8 cellular contexts compared by ENCODE assay signal in the genomic region with DNA sequence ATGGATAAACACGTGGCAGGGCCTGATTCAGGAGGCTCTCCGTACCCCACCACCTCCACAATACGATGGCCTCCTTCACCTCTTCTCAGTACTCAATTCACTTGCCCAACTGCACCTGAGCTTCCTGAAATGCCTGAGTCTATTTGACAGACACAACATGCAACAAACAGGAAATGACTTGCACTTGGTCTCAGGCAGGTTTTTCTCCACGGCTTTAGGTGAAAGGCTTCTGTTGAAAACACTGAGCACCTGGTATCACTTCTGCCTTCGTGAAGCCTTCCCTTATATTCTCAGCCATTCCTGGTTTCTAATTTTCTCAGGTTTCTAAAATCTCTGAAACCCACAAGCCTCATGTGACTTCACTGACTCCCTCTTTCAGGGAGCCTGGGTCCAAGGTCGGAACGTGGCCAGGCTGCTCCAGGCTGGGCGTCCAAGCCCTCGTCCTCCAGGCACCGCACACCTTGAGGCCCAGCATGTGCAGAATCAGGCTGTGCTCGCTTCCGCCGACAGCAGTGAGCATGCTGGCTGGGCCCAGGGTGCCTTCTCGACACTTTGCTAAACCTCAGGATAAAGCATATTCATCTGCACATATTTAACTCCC. TPM values are rescaled to one million over a fixed set of nuclear protein-coding genes. Genes with fewer than 3 reads are reported as not detected.
A peak's percentile ranks its signal among the peaks of the same experiment; 100 is the strongest.
DNase-seq lines count a peak whose midpoint lies in the region; ATAC-seq and TF ChIP-seq lines count a peak whose summit lies in the region.

No MANE protein-coding gene starts in this region.

- H3K27ac Mint-ChIP-seq in activated naive CD4-positive, alpha-beta T cell treated with anti-CD3 and anti-CD28 coated beads, Interleukin-2, amount 50 U/mL, for 24 hours: peak overlapping the region; percentile 82

- H3K9me3 Mint-ChIP-seq in activated naive CD4-positive, alpha-beta T cell treated with anti-CD3 and anti-CD28 coated beads, Interleukin-2, amount 50 U/mL, for 24 hours: no peaks in the 10 kb centered on the region

- H3K4me3 Mint-ChIP-seq in activated naive CD4-positive, alpha-beta T cell treated with anti-CD3 and anti-CD28 coated beads, Interleukin-2, amount 50 U/mL, for 24 hours: peak overlapping the region; percentile 19

- no peaks in the 10 kb centered on the region for H3K27me3 ChIP-seq in right atrium auricular region

- peaks cover 5% of the 10 kb centered on the region for H3K36me3 Mint-ChIP-seq in activated naive CD4-positive, alpha-beta T cell treated with anti-CD3 and anti-CD28 coated beads, Interleukin-2, amount 50 U/mL, for 24 hours

- DNase-seq in activated T-cell treated with anti-CD3 and anti-CD28 coated beads for 48 hours (ENCODE audit: low read depth) (peak; percentile 9), right atrium auricular region (ENCODE audit: low spot score) (no peak), NCI-H1092 treated with DMSO at 0.1 percent for 48 hours (lab: John Stamatoyannopoulos, UW) (no peak)
- DNase-seq in activated T-cell treated with anti-CD3 and anti-CD28 coated beads, Interleukin-2, amount 50 U/mL, for 1 hour: no peak
- no peak for DNase-seq in stimulated activated naive CD8-positive, alpha-beta T cell treated with anti-CD3 and anti-CD28 coated beads, Interleukin-15, Interleukin-2, amounts not matched to agents 100 U/mL and 50 U/mL, for 24 hours

- peak; percentile 71 for ATAC-seq in HG03565 (IDR thresholded peaks at IDR 0.05; ENCODE audit: unreplicated experiment)
- peak; percentile 19 for ATAC-seq in stimulated activated naive CD8-positive, alpha-beta T cell treated with anti-CD3 and anti-CD28 coated beads, Interleukin-15, Interleukin-2, amounts not matched to agents 100 U/mL and 50 U/mL, for 24 hours
- no peak for ATAC-seq in HG02840 (IDR thresholded peaks at IDR 0.05; ENCODE audit: low FRiP score, unreplicated experiment)

- H3K4me3 ChIP-seq in right atrium auricular region: no peak overlapping the region

- TF ChIP-seq CTCF in right atrium auricular region (IDR thresholded peaks at IDR 0.05): no peak

- no peaks in the 10 kb centered on the region for H3K27me3 Mint-ChIP-seq in activated naive CD4-positive, alpha-beta T cell treated with anti-CD3 and anti-CD28 coated beads, Interleukin-2, amount 50 U/mL, for 24 hours

- H3K27ac ChIP-seq in right atrium auricular region: no peak overlapping the region

- H3K4me1 ChIP-seq in right atrium auricular region: peaks cover 0 to 29% of the 10 kb centered on the region in 2 donors

- H3K4me1 Mint-ChIP-seq in activated naive CD4-positive, alpha-beta T cell treated with anti-CD3 and anti-CD28 coated beads, Interleukin-2, amount 50 U/mL, for 24 hours: peaks cover 64% of the 10 kb centered on the region

- H3K9me3 ChIP-seq in right atrium auricular region: no peaks in the 10 kb centered on the region

- no peaks in the 10 kb centered on the region for H3K36me3 ChIP-seq in right atrium auricular region

RNA-seq across cellular contexts. Expression of a gene that starts 34.7 kb away (rescaled TPM):
- 10 to 100 TPM in 1 of 2 donors, 1 to 10 TPM in 1; 8.3 to 18.0 TPM for total RNA-seq in right atrium auricular region
